8 cellular contexts compared by ENCODE assay signal in genomic region chr2:226794751-226795171, GRCh38. TPM values are rescaled to one million over a fixed set of nuclear protein-coding genes. Genes with fewer than 3 reads are reported as not detected.
DNase-seq lines count a peak whose midpoint lies in the region; ATAC-seq, FAIRE-seq and TF ChIP-seq lines count a peak whose summit lies in the region.

No MANE protein-coding gene starts in this region.

- H3K4me3 Mint-ChIP-seq in activated T-cell treated with anti-CD3 and anti-CD28 coated beads, Interleukin-2, amount 50 U/mL, for 4 hours = peak overlapping the region; percentile 0
- H3K4me3 Mint-ChIP-seq in activated T-cell treated with anti-CD3 and anti-CD28 coated beads, Interleukin-2, amount 50 U/mL, for 72 hours = peak overlapping the region in 1 of 2 donors; percentile 1
- H3K4me3 Mint-ChIP-seq in type B pancreatic cell = peak overlapping the region; percentile 85

- H3K27me3 ChIP-seq in ascending aorta = no peaks in the 10 kb centered on the region
- no peaks in the 10 kb centered on the region for H3K27me3 ChIP-seq in HepG2 (ENCODE audit: control insufficient read depth in 1 of 2, insufficient read depth in 2 of 2, low read length in 2 of 2)

- no peak for TF ChIP-seq EP300 in HepG2 (IDR thresholded peaks at IDR 0.05; ENCODE audit: low read depth in 2 of 2, low read length in 2 of 2)
- no peak for TF ChIP-seq EP300 in HepG2 (CRISPR knock-in tag; IDR thresholded peaks at IDR 0.05; ENCODE audit: borderline replicate concordance)

- BruUV-seq in HepG2 (replicated peaks; lab: Mats Ljungman, UMichigan) = no TSS peak

- H3K4me1 Mint-ChIP-seq in activated T-cell treated with anti-CD3 and anti-CD28 coated beads, Interleukin-2, amount 50 U/mL, for 4 hours (ENCODE audit: low read depth) = peaks cover 41% of the 10 kb centered on the region
- H3K4me1 Mint-ChIP-seq in activated T-cell treated with anti-CD3 and anti-CD28 coated beads, Interleukin-2, amount 50 U/mL, for 72 hours (ENCODE audit: low read depth) = peaks cover 56% of the 10 kb centered on the region
- H3K4me1 Mint-ChIP-seq in type B pancreatic cell (ENCODE audit: unreplicated experiment) = peaks cover 42% of the 10 kb centered on the region

- peak; percentile 26 for FAIRE-seq in HepG2 (lab: Jason Lieb, UNC)

- 51% methylated on average over 9 of the region's 9 CpGs for WGBS in HepG2 (ENCODE audit: low lambda C conversion rate)

- no peak for ATAC-seq in activated T-cell treated with anti-CD3 and anti-CD28 coated beads, Interleukin-2, amount 50 U/mL, for 4 hours
- no peak for ATAC-seq in activated T-cell treated with anti-CD3 and anti-CD28 coated beads, Interleukin-2, amount 50 U/mL, for 72 hours (replicated peaks in 1 of 2)
- ATAC-seq in HepG2 = no peak

- in situ Hi-C loops in HepG2 (cut with HindIII; ENCODE audit: extremely low pct_ligation_motif_present, low pct_unique_long_range_greater_than_20kb) = loop anchor here (10.0 kb wide), 3 partner anchors 60 to 580 kb away; no protein-coding TSS in a partner anchor

- CTCF ChIA-PET in HepG2 (lab: Yijun Ruan, JAX; ENCODE audit: low intra/inter-chr PET ratio, low total read pairs) = no interaction called here

- H3K27ac ChIP-seq in ascending aorta = peak overlapping the region; percentile 79 to 95
- H3K27ac ChIP-seq in HepG2 (ENCODE audit: extremely low read length, insufficient read depth, low read length) = peak overlapping the region; percentile 45

- intact Hi-C loops in ascending aorta (cut with DNase I) = loop anchor here (5.0 kb wide), 3 partner anchors 52 to 352 kb away; no protein-coding TSS in a partner anchor
- intact Hi-C loops in HepG2 (cut with micrococcal nuclease; ENCODE audit: unreplicated experiment) = no loop called here

- no peaks in the 10 kb centered on the region for H3K9me3 Mint-ChIP-seq in activated T-cell treated with anti-CD3 and anti-CD28 coated beads, Interleukin-2, amount 50 U/mL, for 4 hours
- H3K9me3 Mint-ChIP-seq in activated T-cell treated with anti-CD3 and anti-CD28 coated beads, Interleukin-2, amount 50 U/mL, for 72 hours = no peaks in the 10 kb centered on the region
- H3K9me3 Mint-ChIP-seq in type B pancreatic cell = no peaks in the 10 kb centered on the region

- peak overlapping the region; percentile 61; the same call in 1 of the 2 replicates for H3K9ac ChIP-seq in HepG2 (ENCODE audit: insufficient read depth, low read depth, low read length)

- H2AFZ ChIP-seq in HepG2 (ENCODE audit: low read length) = no peak overlapping the region

- no peaks in the 10 kb centered on the region for H3K27me3 Mint-ChIP-seq in activated T-cell treated with anti-CD3 and anti-CD28 coated beads, Interleukin-2, amount 50 U/mL, for 4 hours (ENCODE audit: low read depth)
- no peaks in the 10 kb centered on the region for H3K27me3 Mint-ChIP-seq in activated T-cell treated with anti-CD3 and anti-CD28 coated beads, Interleukin-2, amount 50 U/mL, for 72 hours (ENCODE audit: low read depth)
- no peaks in the 10 kb centered on the region for H3K27me3 Mint-ChIP-seq in type B pancreatic cell

- H3K4me1 ChIP-seq in ascending aorta (peaks cover 14 to 37% of the 10 kb centered on the region in 2 donors), HepG2 (ENCODE audit: insufficient read depth, low read length) (peaks cover 81% of the 10 kb centered on the region)

- peak overlapping the region; percentile 77 for H3K4me2 ChIP-seq in HepG2 (ENCODE audit: low read depth, low read length)

- peaks cover 74% of the 10 kb centered on the region for H3K79me2 ChIP-seq in HepG2 (ENCODE audit: insufficient read depth, low read length)

- H4K20me1 ChIP-seq in HepG2 (ENCODE audit: insufficient read depth, low read length) = no peaks in the 10 kb centered on the region

- TF ChIP-seq POLR2A in HepG2 (IDR thresholded peaks at IDR 0.05; ENCODE audit: insufficient read depth in 1 of 2, low read depth in 2 of 2, low read length in 2 of 2) = peak in 1 of 2 experiments; percentile 12; a peak in 1 of 4 replicates

- no peak overlapping the region for H3K27ac Mint-ChIP-seq in activated T-cell treated with anti-CD3 and anti-CD28 coated beads, Interleukin-2, amount 50 U/mL, for 72 hours
- peak overlapping the region; percentile 61 for H3K27ac Mint-ChIP-seq in type B pancreatic cell

- TF ChIP-seq CTCF in ascending aorta (IDR thresholded peaks at IDR 0.05) = no peak
- TF ChIP-seq CTCF in HepG2 (CRISPR knock-in tag; IDR thresholded peaks at IDR 0.05) = no peak
- TF ChIP-seq CTCF in type B pancreatic cell (conservative IDR thresholded peaks at IDR 0.05) = no peak

- H3K36me3 ChIP-seq in ascending aorta (peaks cover 0 to 12% of the 10 kb centered on the region in 2 donors), HepG2 (replicated peaks in 1 of 2; ENCODE audit: control insufficient read depth in 1 of 2, insufficient read depth in 2 of 2, low read length in 2 of 2) (peaks cover 0 to 6% of the 10 kb centered on the region in 2 experiments; a peak in 2 of 5 replicates)

- H3K9me3 ChIP-seq in ascending aorta (no peaks in the 10 kb centered on the region), HepG2 (ENCODE audit: low read length) (no peaks in the 10 kb centered on the region)

- H3K36me3 Mint-ChIP-seq in activated T-cell treated with anti-CD3 and anti-CD28 coated beads, Interleukin-2, amount 50 U/mL, for 4 hours (ENCODE audit: insufficient read depth) = no peaks in the 10 kb centered on the region
- H3K36me3 Mint-ChIP-seq in activated T-cell treated with anti-CD3 and anti-CD28 coated beads, Interleukin-2, amount 50 U/mL, for 72 hours (ENCODE audit: insufficient read depth in 2 of 2) = no peaks in the 10 kb centered on the region
- peaks cover 23% of the 10 kb centered on the region for H3K36me3 Mint-ChIP-seq in type B pancreatic cell

- peak overlapping the region; percentile 70 to 75 for H3K4me3 ChIP-seq in ascending aorta
- peak overlapping the region; percentile 46 to 56 (median 50) for H3K4me3 ChIP-seq in HepG2 (replicated peaks in 1 of 3; ENCODE audit: insufficient read depth in 1 of 3, low read depth in 2 of 3, low read length in 3 of 3)

- DNase-seq in activated T-cell treated with anti-CD3 and anti-CD28 coated beads, Interleukin-2, amount 50 U/mL, for 4 hours = no peak
- no peak for DNase-seq in activated T-cell treated with anti-CD3 and anti-CD28 coated beads, Interleukin-2, amount 50 U/mL, for 72 hours
- DNase-seq in ascending aorta (ENCODE audit: low spot score in 2 of 2) = no peak
- DNase-seq in HepG2 (ENCODE audit: low spot score) = no peak
- DNase-seq in type B pancreatic cell (ENCODE audit: extremely low spot score, unreplicated experiment) = no peak
- DNase-seq in COLO829 (ENCODE audit: low spot score) = no peak
- DNase-seq in SW480 (ENCODE audit: low spot score) = no peak
- DNase-seq in NCI-H2081 treated with DMSO at 0.1 percent for 48 hours (lab: John Stamatoyannopoulos, UW) = no peak

- TF ChIP-seq RAD21 in HepG2 (CRISPR knock-in tag; IDR thresholded peaks at IDR 0.05) = no peak

- POLR2A ChIA-PET in HepG2 (lab: Yijun Ruan, JAX) = interaction anchor here (0.6 to 2.0 kb wide), 7 partner anchors 10 to 1024 kb away, joined by 3 to 10 read pairs (median 3); no protein-coding TSS in a partner anchor

RNA-seq across cellular contexts. Expression of gene IRS1, which starts 4.9 kb away (rescaled TPM):
- total RNA-seq in activated T-cell treated with anti-CD3 and anti-CD28 coated beads, Interleukin-2, amount 50 U/mL, for 4 hours = 1 to 10 TPM; 3.9 to 4.6 (median 4.6) TPM
- total RNA-seq in activated T-cell treated with anti-CD3 and anti-CD28 coated beads, Interleukin-2, amount 50 U/mL, for 72 hours = 1 to 10 TPM; 2.8 to 4.6 TPM
- total RNA-seq in ascending aorta = 18.6 TPM
- 7.9 and 8.7 TPM in 2 replicates for total RNA-seq in HepG2 (2016; rRNA removed; fragmentation: Illumina TruSeq; extraction: Trizol)
- total RNA-seq in HepG2 (2016; cell fraction: cytosol; rRNA removed; fragmentation: Illumina TruSeq; extraction: Trizol; ENCODE audit: low read depth) = 0.51 and 0.53 TPM in 2 replicates
- 7.1 and 8.1 TPM in 2 replicates for total RNA-seq in HepG2 (2016; cell fraction: insoluble cytoplasmic fraction; rRNA removed; fragmentation: Illumina TruSeq; extraction: Trizol)
- total RNA-seq in HepG2 (2016; cell fraction: membrane; rRNA removed; fragmentation: Illumina TruSeq; extraction: Trizol) = 2.7 and 3.0 TPM in 2 replicates
- total RNA-seq in HepG2 (2016; cell fraction: nucleus; rRNA removed; fragmentation: Illumina TruSeq; extraction: Trizol) = 10.7 and 14.1 TPM in 2 replicates
- 9.0 and 12.8 TPM in 2 replicates for polyA plus RNA-seq in HepG2 (2011; rRNA removed)
- 7.1 and 7.9 TPM in 2 replicates for polyA plus RNA-seq in HepG2 (2011; cell fraction: cytosol; rRNA removed)
- polyA plus RNA-seq in HepG2 (2011; cell fraction: nucleus; rRNA removed) = 15.3 and 15.6 TPM in 2 replicates
- 14.3 and 15.3 TPM in 2 replicates for polyA plus RNA-seq in HepG2 (2012)
- polyA plus RNA-seq in HepG2 (2016; cell fraction: cytosol; fragmentation: Illumina TruSeq; extraction: Trizol; ENCODE audit: low read depth) = 0.25 and 0.50 TPM in 2 replicates
- polyA plus RNA-seq in HepG2 (2016; cell fraction: insoluble cytoplasmic fraction; fragmentation: Illumina TruSeq; extraction: Trizol; ENCODE audit: low read depth) = 6.8 and 8.7 TPM in 2 replicates
- polyA plus RNA-seq in HepG2 (2016; cell fraction: membrane; fragmentation: Illumina TruSeq; extraction: Trizol; ENCODE audit: low read depth) = 1.1 and 1.4 TPM in 2 replicates
- 11.6 and 13.6 TPM in 2 replicates for polyA plus RNA-seq in HepG2 (2016; cell fraction: nucleus; fragmentation: Illumina TruSeq; extraction: Trizol; ENCODE audit: insufficient read depth, low read depth)
- polyA minus RNA-seq in HepG2 (2011; rRNA and poly(A)+ RNA removed; ENCODE audit: low replicate concordance) = 0.68 and 28.1 TPM in 2 replicates
- polyA minus RNA-seq in HepG2 (2011; cell fraction: cytosol; rRNA and poly(A)+ RNA removed) = 11.2 and 13.5 TPM in 2 replicates
- polyA minus RNA-seq in HepG2 (2011; cell fraction: nucleus; rRNA and poly(A)+ RNA removed) = 26.8 and 36.8 TPM in 2 replicates
- total RNA-seq in type B pancreatic cell (ENCODE audit: low replicate concordance) = 16.0 and 25.9 TPM in 2 replicates

RNA-seq across cellular contexts. Expression of gene RHBDD1, which starts 41.1 kb away (rescaled TPM):
- total RNA-seq in activated T-cell treated with anti-CD3 and anti-CD28 coated beads, Interleukin-2, amount 50 U/mL, for 4 hours = 10 to 100 TPM; 37.9 to 40.0 (median 38.7) TPM
- total RNA-seq in activated T-cell treated with anti-CD3 and anti-CD28 coated beads, Interleukin-2, amount 50 U/mL, for 72 hours = 10 to 100 TPM; 47.2 to 49.4 TPM
- total RNA-seq in ascending aorta = 3.7 TPM
- total RNA-seq in HepG2 (2016; rRNA removed; fragmentation: Illumina TruSeq; extraction: Trizol) = 8.2 and 8.8 TPM in 2 replicates
- 25.4 and 28.6 TPM in 2 replicates for total RNA-seq in HepG2 (2016; cell fraction: cytosol; rRNA removed; fragmentation: Illumina TruSeq; extraction: Trizol; ENCODE audit: low read depth)
- total RNA-seq in HepG2 (2016; cell fraction: insoluble cytoplasmic fraction; rRNA removed; fragmentation: Illumina TruSeq; extraction: Trizol) = 8.3 and 8.9 TPM in 2 replicates
- 14.2 and 17.1 TPM in 2 replicates for total RNA-seq in HepG2 (2016; cell fraction: membrane; rRNA removed; fragmentation: Illumina TruSeq; extraction: Trizol)
- total RNA-seq in HepG2 (2016; cell fraction: nucleus; rRNA removed; fragmentation: Illumina TruSeq; extraction: Trizol) = 18.0 and 18.2 TPM in 2 replicates
- 8.7 and 9.5 TPM in 2 replicates for polyA plus RNA-seq in HepG2 (2011; rRNA removed)
- 4.1 and 6.4 TPM in 2 replicates for polyA plus RNA-seq in HepG2 (2011; cell fraction: cytosol; rRNA removed)
- 5.5 and 7.6 TPM in 2 replicates for polyA plus RNA-seq in HepG2 (2011; cell fraction: nucleus; rRNA removed)
- 6.4 and 10.1 TPM in 2 replicates for polyA plus RNA-seq in HepG2 (2012)
- polyA plus RNA-seq in HepG2 (2016; cell fraction: cytosol; fragmentation: Illumina TruSeq; extraction: Trizol; ENCODE audit: low read depth) = 0.42 and 1.1 TPM in 2 replicates
- 4.6 and 4.8 TPM in 2 replicates for polyA plus RNA-seq in HepG2 (2016; cell fraction: insoluble cytoplasmic fraction; fragmentation: Illumina TruSeq; extraction: Trizol; ENCODE audit: low read depth)
- polyA plus RNA-seq in HepG2 (2016; cell fraction: membrane; fragmentation: Illumina TruSeq; extraction: Trizol; ENCODE audit: low read depth) = 2.7 and 3.3 TPM in 2 replicates
- 3.7 and 5.6 TPM in 2 replicates for polyA plus RNA-seq in HepG2 (2016; cell fraction: nucleus; fragmentation: Illumina TruSeq; extraction: Trizol; ENCODE audit: insufficient read depth, low read depth)
- polyA minus RNA-seq in HepG2 (2011; rRNA and poly(A)+ RNA removed; ENCODE audit: low replicate concordance) = 8.3 and 22.5 TPM in 2 replicates
- 19.6 and 21.3 TPM in 2 replicates for polyA minus RNA-seq in HepG2 (2011; cell fraction: cytosol; rRNA and poly(A)+ RNA removed)
- 44.3 and 54.3 TPM in 2 replicates for polyA minus RNA-seq in HepG2 (2011; cell fraction: nucleus; rRNA and poly(A)+ RNA removed)
- total RNA-seq in type B pancreatic cell (ENCODE audit: low replicate concordance) = 32.0 and 34.9 TPM in 2 replicates
